Comparison of ENCODE assay signal across 18 cellular contexts in genomic region chr17:64039106-64039400, GRCh38. TPM values are rescaled to one million over a fixed set of nuclear protein-coding genes. Genes with fewer than 3 reads are reported as not detected.
A peak's percentile ranks its signal among the peaks of the same experiment; 100 is the strongest.
DNase-seq lines count a peak whose midpoint lies in the region; ATAC-seq and TF ChIP-seq lines count a peak whose summit lies in the region.
"Had no signal": no experiment of that assay in that cellular context is flagged by ENCODE, and none has a peak within 500 bp of the region (broad histone marks: within the 10 kb centered on the region; RNA-seq: fewer than 3 reads in every experiment).

No MANE protein-coding gene starts in this region.

- H3K9me1 ChIP-seq in IMR-90 (ENCODE audit: insufficient read depth, low read length), result no peaks in the 10 kb centered on the region

- H3K14ac ChIP-seq in IMR-90 (replicated peaks; ENCODE audit: low read depth, low read length), result no peak overlapping the region

- TF ChIP-seq RAD21 in IMR-90 (IDR thresholded peaks at IDR 0.05; ENCODE audit: low read length), result no peak

- H2AK9ac ChIP-seq in IMR-90 (replicated peaks; ENCODE audit: low read depth, low read length, poor library complexity), result no peak overlapping the region

- H2AK5ac ChIP-seq in IMR-90 (ENCODE audit: low read depth, low read length), result no peak overlapping the region

- H2BK20ac ChIP-seq in IMR-90 (ENCODE audit: low read depth, low read length), result no peak overlapping the region

- no peaks in the 10 kb centered on the region for H3K27me3 ChIP-seq in IMR-90 (ENCODE audit: control insufficient read depth, insufficient read depth, low read length)

- peaks cover 8% of the 10 kb centered on the region for H3K4me1 Mint-ChIP-seq in T-helper 2 cell treated with Interferon-gamma antibody and Interleukin-4, amounts not matched to agents 5 μg/mL and 100 μg/mL, for 36 hours (ENCODE audit: low read depth)
- H3K4me1 Mint-ChIP-seq in nephron, result peaks cover 18% of the 10 kb centered on the region

- TF ChIP-seq CTCF in IMR-90 (conservative IDR thresholded peaks at IDR 0.05; ENCODE audit: low read depth, low read length), result no peak
- TF ChIP-seq CTCF in nephron (IDR thresholded peaks at IDR 0.05; ENCODE audit: unreplicated experiment in 3 of 3), result no peak
- no peak for TF ChIP-seq CTCF in mucosa of descending colon (IDR thresholded peaks at IDR 0.05)

- no peak overlapping the region for H4K5ac ChIP-seq in IMR-90 (ENCODE audit: low read depth, low read length)

- H3K18ac ChIP-seq in IMR-90 (ENCODE audit: low read depth, low read length), result no peak overlapping the region

- no peaks in the 10 kb centered on the region for H4K20me1 ChIP-seq in IMR-90 (ENCODE audit: insufficient read depth, low read length)

- H2AFZ ChIP-seq in IMR-90 (replicated peaks; ENCODE audit: low read length, poor library complexity), result no peak overlapping the region

- BruUV-seq in IMR-90 (replicated peaks; lab: Mats Ljungman, UMichigan), result no TSS peak

- dilution Hi-C loops in IMR-90 (cut with HindIII; ENCODE audit: low sequenced_read_pairs, unreplicated experiment), result no loop called here

- H3K56ac ChIP-seq in IMR-90 (ENCODE audit: extremely low read depth, insufficient read depth, low read length), result no peak overlapping the region

- H2BK5ac ChIP-seq in IMR-90 (ENCODE audit: low read depth, low read length, poor library complexity, severe bottlenecking), result no peak overlapping the region

- DNase-seq in T-helper 2 cell treated with Interferon-gamma antibody and Interleukin-4, amounts not matched to agents 5 μg/mL and 100 μg/mL, for 36 hours (ENCODE audit: low spot score), result no peak
- no peak for DNase-seq in T-helper 2 cell
- no peak for DNase-seq in IMR-90
- no peak for DNase-seq in AG20443 (ENCODE audit: low spot score)
- DNase-seq in mucosa of descending colon, result no peak
- DNase-seq: ACHN; C1 segment of cervical spinal cord; Caco-2; CD4-positive, alpha-beta memory T cell; DMS 273 treated with DMSO at 0.1 percent for 48 hours; DMS53; DMS79 treated with DMSO at 0.1 percent for 48 hours; GF-D8; GOT3; HFFc6 had no signal

- no peak overlapping the region for H4K91ac ChIP-seq in IMR-90 (ENCODE audit: insufficient read depth, low read depth, low read length)

- no peak overlapping the region for H3K9ac ChIP-seq in IMR-90 (ENCODE audit: low read depth, low read length)

- peak overlapping the region; percentile 26 for H3K27ac Mint-ChIP-seq in T-helper 2 cell treated with Interferon-gamma antibody and Interleukin-4, amounts not matched to agents 5 μg/mL and 100 μg/mL, for 36 hours
- peak overlapping the region in 2 of 3 experiments; percentile 72 to 81 for H3K27ac Mint-ChIP-seq in nephron
- H3K27ac Mint-ChIP-seq: HFFc6 had no signal

- no peak overlapping the region for H3K4me2 ChIP-seq in IMR-90 (ENCODE audit: low read depth, low read length)

- H3K36me3 Mint-ChIP-seq in T-helper 2 cell treated with Interferon-gamma antibody and Interleukin-4, amounts not matched to agents 5 μg/mL and 100 μg/mL, for 36 hours (ENCODE audit: low read depth), result peaks cover 68% of the 10 kb centered on the region
- H3K36me3 Mint-ChIP-seq in nephron (ENCODE audit: low read depth), result peaks cover 24% of the 10 kb centered on the region

- H3K4me3 ChIP-seq in IMR-90 (ENCODE audit: insufficient read depth, low read depth, low read length) (no peak overlapping the region), mucosa of descending colon (no peak overlapping the region)
- H3K4me3 ChIP-seq: HAP-1 had no signal

- no peaks in the 10 kb centered on the region for H3K9me3 Mint-ChIP-seq in T-helper 2 cell treated with Interferon-gamma antibody and Interleukin-4, amounts not matched to agents 5 μg/mL and 100 μg/mL, for 36 hours
- no peaks in the 10 kb centered on the region for H3K9me3 Mint-ChIP-seq in nephron
- H3K9me3 Mint-ChIP-seq: HFFc6 had no signal

- intact Hi-C loops in IMR-90 (cut with micrococcal nuclease), result no loop called here
- intact Hi-C loops in mucosa of descending colon (cut with DNase I, micrococcal nuclease), result no loop called here

- no peak overlapping the region for H3K23ac ChIP-seq in IMR-90 (ENCODE audit: low read depth, low read length)

- H3K36me3 ChIP-seq in IMR-90 (ENCODE audit: control insufficient read depth, insufficient read depth, low read length) (peaks cover 18% of the 10 kb centered on the region), mucosa of descending colon (ENCODE audit: low read depth) (peaks cover under 1% of the 10 kb centered on the region)
- H3K36me3 ChIP-seq: HAP-1 had no signal

- H3K4ac ChIP-seq in IMR-90 (ENCODE audit: low read depth, low read length), result no peak overlapping the region

- no peak for TF ChIP-seq POLR2A in IMR-90 (IDR thresholded peaks at IDR 0.05; ENCODE audit: low read depth, low read length)

- CTCF ChIA-PET in IMR-90 (lab: Yijun Ruan, JAX), result interaction anchor here (0.9 to 1.8 kb wide), 3 partner anchors 10 to 95 kb away, joined by 3 to 4 read pairs (median 3); no protein-coding TSS in a partner anchor

- H4K8ac ChIP-seq in IMR-90 (ENCODE audit: low read depth in 2 of 2, low read length in 2 of 2), result no peak overlapping the region

- H2BK15ac ChIP-seq in IMR-90 (ENCODE audit: low read depth, low read length), result no peak overlapping the region

- no peak overlapping the region for H3K4me3 Mint-ChIP-seq in T-helper 2 cell treated with Interferon-gamma antibody and Interleukin-4, amounts not matched to agents 5 μg/mL and 100 μg/mL, for 36 hours
- no peak overlapping the region for H3K4me3 Mint-ChIP-seq in nephron
- H3K4me3 Mint-ChIP-seq: CD4-positive, alpha-beta memory T cell; HFFc6 had no signal

- no peaks in the 10 kb centered on the region for H3K27me3 Mint-ChIP-seq in T-helper 2 cell treated with Interferon-gamma antibody and Interleukin-4, amounts not matched to agents 5 μg/mL and 100 μg/mL, for 36 hours (ENCODE audit: low read depth)
- H3K27me3 Mint-ChIP-seq in nephron (ENCODE audit: low read depth), result peaks cover 4% of the 10 kb centered on the region
- H3K27me3 Mint-ChIP-seq: CD4-positive, alpha-beta memory T cell had no signal

- in situ Hi-C loops in IMR-90 (cut with MboI; ENCODE audit: low sequenced_read_pairs), result no loop called here

- H2BK120ac ChIP-seq in IMR-90 (ENCODE audit: low read depth, low read length), result no peak overlapping the region

- ATAC-seq in IMR-90 (ENCODE audit: low read depth) (no peak), mucosa of descending colon (no peak)

- H3K9me3 ChIP-seq in IMR-90 (ENCODE audit: control insufficient read depth, insufficient read depth, low read length) (no peaks in the 10 kb centered on the region), mucosa of descending colon (no peaks in the 10 kb centered on the region)
- H3K9me3 ChIP-seq: Caco-2, HAP-1 had no signal

- H3K27ac ChIP-seq in IMR-90 (ENCODE audit: insufficient read depth, low read length), result no peak overlapping the region

- POLR2A ChIA-PET in IMR-90 (lab: Charles Lee; ENCODE audit: unreplicated experiment), result no interaction called here

- 100% methylated on average over 1 of the region's 3 CpGs; no CpG with 5 or more reads in 1 of the 2 experiments for WGBS in IMR-90 (ENCODE audit: extremely low coverage in 2 of 2, insufficient read length in 1 of 2), 2 experiments

- H3K4me1 ChIP-seq in IMR-90 (ENCODE audit: control insufficient read depth, insufficient read depth, low read length) (no peaks in the 10 kb centered on the region), mucosa of descending colon (ENCODE audit: low read depth) (peaks cover 3% of the 10 kb centered on the region)
- H3K4me1 ChIP-seq: HAP-1 had no signal

- no peaks in the 10 kb centered on the region for H3K79me1 ChIP-seq in IMR-90 (ENCODE audit: low read depth in 1 of 2, low read length in 2 of 2)

TF ChIP-seq in IMR-90, 13 proteins besides CTCF, POLR2A, EP300 and RAD21:
- no peak for TF ChIP-seq RFX5 (IDR thresholded peaks at IDR 0.05; ENCODE audit: low read depth, low read length)
- TF ChIP-seq MAFK (IDR thresholded peaks at IDR 0.05; ENCODE audit: low read depth, low read length), result peak; percentile 79
- no peak for TF ChIP-seq CHD1 (IDR thresholded peaks at IDR 0.05; ENCODE audit: low read depth, low read length)

RNA-seq across cellular contexts. Expression of gene ICAM2, which starts 18.6 kb away (rescaled TPM):
- total RNA-seq in IMR-90 (2012; rRNA removed) (0.28 TPM in 1 of 2 replicates, not detected in the other), mucosa of descending colon (10 to 100 TPM in 2 of 3 donors, 1 to 10 TPM in 1; 6.9 to 14.2 (median 10.3) TPM)
- 0.12 and 0.17 TPM in 2 replicates for polyA plus RNA-seq in IMR-90 (2012; rRNA removed)
- 0.38 and 0.51 TPM in 2 replicates for polyA plus RNA-seq in IMR-90 (2012; cell fraction: cytosol; rRNA removed)
- 0.08 and 0.14 TPM in 2 replicates for polyA plus RNA-seq in IMR-90 (2012; cell fraction: nucleus; rRNA removed; ENCODE audit: low replicate concordance)
- total RNA-seq: G401 had no signal

RNA-seq across cellular contexts. Expression of gene PRR29, which starts 40.9 kb away (rescaled TPM):
- total RNA-seq in IMR-90 (2012; rRNA removed) (under 0.01 TPM in 1 of 2 replicates, not detected in the other), mucosa of descending colon (not detected)
- polyA plus RNA-seq in IMR-90 (2012; rRNA removed), result 0.11 and 0.17 TPM in 2 replicates
- polyA plus RNA-seq in IMR-90 (2012; cell fraction: cytosol; rRNA removed), result 0.37 and 1.6 TPM in 2 replicates
- polyA plus RNA-seq in IMR-90 (2012; cell fraction: nucleus; rRNA removed; ENCODE audit: low replicate concordance), result 1.4 and 1.5 TPM in 2 replicates
- total RNA-seq: Caco-2 had no signal
